Comparison of ENCODE assay signal across 8 cellular contexts in the genomic region with DNA sequence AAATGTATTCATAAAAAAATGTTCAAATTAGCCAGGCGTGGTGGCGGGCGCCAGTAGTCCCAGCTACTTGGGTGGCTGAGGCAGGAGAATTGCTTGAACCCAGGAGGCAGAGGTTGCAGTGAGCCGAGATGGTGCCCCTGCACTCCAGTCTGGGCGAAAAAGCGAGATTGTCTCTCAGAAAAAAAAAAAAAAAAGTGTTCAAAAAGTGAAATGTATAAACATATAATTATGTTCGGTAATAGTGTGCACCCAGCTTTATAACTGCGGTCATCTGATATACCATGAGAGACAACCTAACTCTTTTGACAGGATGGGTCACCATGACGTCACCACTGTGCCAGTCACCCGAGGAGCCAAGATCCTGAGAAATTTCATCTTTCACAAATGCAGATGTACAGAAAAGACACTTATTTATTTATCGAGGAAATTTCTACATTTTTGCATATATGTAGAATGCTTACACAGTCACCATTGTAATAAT. TPM values are rescaled to one million over a fixed set of nuclear protein-coding genes. Genes with fewer than 3 reads are reported as not detected.
DNase-seq lines count a peak whose midpoint lies in the region; ATAC-seq, FAIRE-seq and TF ChIP-seq lines count a peak whose summit lies in the region.

No MANE protein-coding gene starts in this region.

- no peaks in the 10 kb centered on the region for H3K9me3 ChIP-seq in WERI-Rb-1 (ENCODE audit: severe bottlenecking)
- no peaks in the 10 kb centered on the region for H3K9me3 ChIP-seq in right cardiac atrium (ENCODE audit: control insufficient read depth, low read length)

- TF ChIP-seq CTCF in C4-2B (conservative IDR thresholded peaks at IDR 0.05) = peak; percentile 56; the same call in 1 of the 2 replicates
- TF ChIP-seq CTCF in WERI-Rb-1 (IDR thresholded peaks at IDR 0.05; ENCODE audit: low read depth, low read length) = no peak

- DNase-seq in HTR-8/SVneo (ENCODE audit: insufficient read length, low spot score) (peak; percentile 23), WERI-Rb-1 (no peak), right cardiac atrium (no peak), AG08395 (ENCODE audit: low spot score) (no peak), midbrain (lab: John Stamatoyannopoulos, UW) (no peak), NCI-H187 (lab: John Stamatoyannopoulos, UW) (no peak)

- H3K36me3 ChIP-seq in WERI-Rb-1 = peaks cover 4% of the 10 kb centered on the region

- 20% methylated on average over 11 of the region's 11 CpGs for WGBS in right cardiac atrium

- FAIRE-seq in HTR-8/SVneo (lab: Jason Lieb, UNC) = no peak

- H3K4me3 ChIP-seq in WERI-Rb-1 (ENCODE audit: low read depth, low read length) = peak overlapping the region; percentile 77
- H3K4me3 ChIP-seq in right cardiac atrium (ENCODE audit: low read length) = peak overlapping the region; percentile 98
- peak overlapping the region; percentile 53 to 99 (median 91) for H3K4me3 ChIP-seq in skin epidermis

- ATAC-seq in right cardiac atrium = peak in 1 of 2 donors; percentile 3

- H3K27ac ChIP-seq in C4-2B (peak overlapping the region; percentile 72; the same call in 1 of the 2 replicates), WERI-Rb-1 (no peak overlapping the region; the same call in 1 of the 2 replicates), right cardiac atrium (ENCODE audit: low read length) (no peak overlapping the region), skin epidermis (peak overlapping the region in 11 of 21 experiments; percentile 51 to 94 (median 90))

- H3K4me1 ChIP-seq in right cardiac atrium (ENCODE audit: control insufficient read depth, insufficient read depth, low read length) = peaks cover 2% of the 10 kb centered on the region

- intact Hi-C loops in right cardiac atrium (cut with DNase I) = loop anchor here in 2 of 4 donors (10.0 kb wide), 2 partner anchors 165 to 305 kb away; no protein-coding TSS in a partner anchor

- H3K27me3 ChIP-seq in WERI-Rb-1 (ENCODE audit: insufficient read depth, low read depth, severe bottlenecking) (no peaks in the 10 kb centered on the region), right cardiac atrium (ENCODE audit: control insufficient read depth, insufficient read depth) (no peaks in the 10 kb centered on the region)

RNA-seq across cellular contexts. Expression of gene RP9, which starts 0.6 kb away (rescaled TPM):
- 10 to 100 TPM; 15.2 to 19.7 (median 15.6) TPM for total RNA-seq in right cardiac atrium
- polyA plus RNA-seq in right cardiac atrium = 16.3 TPM

RNA-seq across cellular contexts. Expression of gene BBS9, which starts 19.6 kb away (rescaled TPM):
- total RNA-seq in right cardiac atrium = 10 to 100 TPM; 12.5 to 18.1 (median 14.3) TPM
- 4.5 TPM for polyA plus RNA-seq in right cardiac atrium

RNA-seq across cellular contexts. Expression of gene NT5C3A, which starts 47.2 kb away (rescaled TPM):
- total RNA-seq in right cardiac atrium = 10 to 100 TPM; 13.9 to 21.9 (median 17.4) TPM
- 12.8 TPM for polyA plus RNA-seq in right cardiac atrium

Comparison
In these comparisons a context has a peak if more than half of its experiments do, and no peak if none do; other contexts are left out.
1. H3K27ac ChIP-seq: peak in C4-2B (single experiment) and skin epidermis (11 of 21); none in WERI-Rb-1 (single experiment) and right cardiac atrium (single experiment).
2. Peak in every context shown above with its lines, with median percentiles within 50 percentile points of each other: H3K4me3 ChIP-seq.